24 cellular contexts compared by ENCODE assay signal in genomic region chr6:87220997-87221396, GRCh38.
A peak's percentile ranks its signal among the peaks of the same experiment; 100 is the strongest.
DNase-seq lines count a peak whose midpoint lies in the region; ATAC-seq and TF ChIP-seq lines count a peak whose summit lies in the region.
"Had no signal": no experiment of that assay in that cellular context is flagged by ENCODE, and none has a peak within 500 bp of the region (broad histone marks: within the 10 kb centered on the region; RNA-seq: fewer than 3 reads in every experiment).

No MANE protein-coding gene starts in this region.

- peaks cover 10% of the 10 kb centered on the region for H3K4me1 Mint-ChIP-seq in T-helper 17 cell
- no peaks in the 10 kb centered on the region for H3K4me1 Mint-ChIP-seq in activated CD8-positive, alpha-beta memory T cell treated with anti-CD3 and anti-CD28 coated beads, Interleukin-2, amount 10 ng/mL, durations not matched to agents 7 days and 5 days

- ATAC-seq in GM18861 (IDR thresholded peaks at IDR 0.05; ENCODE audit: unreplicated experiment) (peak; percentile 68), GM21381 (IDR thresholded peaks at IDR 0.05; ENCODE audit: unreplicated experiment) (peak; percentile 61), HG02981 (IDR thresholded peaks at IDR 0.05; ENCODE audit: unreplicated experiment) (peak; percentile 63), T-helper 17 cell (no peak), HG02884 (IDR thresholded peaks at IDR 0.05; ENCODE audit: unreplicated experiment) (no peak)
- ATAC-seq in activated CD8-positive, alpha-beta memory T cell treated with anti-CD3 and anti-CD28 coated beads, Interleukin-2, amount 10 ng/mL, durations not matched to agents 7 days and 5 days: no peak
- ATAC-seq: HCT116, T-cell had no signal

- no peaks in the 10 kb centered on the region for H3K9me3 ChIP-seq in T-helper 17 cell (ENCODE audit: control insufficient read depth, low read length, poor library complexity, severe bottlenecking)
- H3K9me3 ChIP-seq: BLaER1, SJCRH30 had no signal

- H3K9me3 Mint-ChIP-seq in activated CD8-positive, alpha-beta memory T cell treated with anti-CD3 and anti-CD28 coated beads, Interleukin-2, amount 10 ng/mL, durations not matched to agents 7 days and 5 days (ENCODE audit: low read depth): no peaks in the 10 kb centered on the region
- H3K9me3 Mint-ChIP-seq: T-cell had no signal

- CTCF ChIA-PET in activated CD8-positive, alpha-beta memory T cell treated with anti-CD3 and anti-CD28 coated beads, Interleukin-2, amount 10 ng/mL, durations not matched to agents 7 days and 5 days (lab: Charles Lee): no interaction called here

- TF ChIP-seq CTCF in GM20000 (IDR thresholded peaks at IDR 0.05; ENCODE audit: extremely low read depth, missing control alignments): no peak

- H3K27ac Mint-ChIP-seq in T-helper 17 cell: peak overlapping the region; percentile 43
- H3K27ac Mint-ChIP-seq in activated CD8-positive, alpha-beta memory T cell treated with anti-CD3 and anti-CD28 coated beads, Interleukin-2, amount 10 ng/mL, durations not matched to agents 7 days and 5 days: no peak overlapping the region

- peaks cover 16% of the 10 kb centered on the region for H3K36me3 Mint-ChIP-seq in T-helper 17 cell (ENCODE audit: low read depth)
- peaks cover 58% of the 10 kb centered on the region for H3K36me3 Mint-ChIP-seq in activated CD8-positive, alpha-beta memory T cell treated with anti-CD3 and anti-CD28 coated beads, Interleukin-2, amount 10 ng/mL, durations not matched to agents 7 days and 5 days

- DNase-seq in T-helper 17 cell: no peak
- no peak for DNase-seq in cerebellar nuclear complex (lab: John Stamatoyannopoulos, UW)
- no peak for DNase-seq in GM20000 (ENCODE audit: low spot score)
- no peak for DNase-seq in activated CD8-positive, alpha-beta memory T cell treated with anti-CD3 and anti-CD28 coated beads, Interleukin-2, amount 10 ng/mL, durations not matched to agents 7 days and 5 days
- DNase-seq: CD4-positive, alpha-beta memory T cell; DMS153; GOT3; KBM-7; MM.1S; NCI-H1092; NCI-H1436; NCI-H187 treated with DMSO at 0.1 percent for 48 hours; NCI-H2107; NCI-H446 treated with DMSO at 0.1 percent for 48 hours; NCI-H526 treated with DMSO at 0.1 percent for 48 hours; OCI-M1; SJCRH30; T-cell had no signal

- H3K27me3 Mint-ChIP-seq in T-helper 17 cell: no peaks in the 10 kb centered on the region
- no peaks in the 10 kb centered on the region for H3K27me3 Mint-ChIP-seq in activated CD8-positive, alpha-beta memory T cell treated with anti-CD3 and anti-CD28 coated beads, Interleukin-2, amount 10 ng/mL, durations not matched to agents 7 days and 5 days
- H3K27me3 Mint-ChIP-seq: CD4-positive, alpha-beta memory T cell; T-cell had no signal

- H3K4me3 Mint-ChIP-seq in T-helper 17 cell: no peak overlapping the region
- no peak overlapping the region for H3K4me3 Mint-ChIP-seq in activated CD8-positive, alpha-beta memory T cell treated with anti-CD3 and anti-CD28 coated beads, Interleukin-2, amount 10 ng/mL, durations not matched to agents 7 days and 5 days
- H3K4me3 Mint-ChIP-seq: CD4-positive, alpha-beta memory T cell; T-cell had no signal

Comparison
In these comparisons a context has a peak if more than half of its experiments do, and no peak if none do; other contexts are left out.
1. ATAC-seq: peak in GM18861 (single experiment), GM21381 (single experiment) and HG02981 (single experiment); none in T-helper 17 cell (single experiment), HG02884 (single experiment) and activated CD8-positive, alpha-beta memory T cell treated with anti-CD3 and anti-CD28 coated beads, Interleukin-2, amount 10 ng/mL, durations not matched to agents 7 days and 5 days (single experiment).